ENCODE assay signal across 12 cellular contexts in the genomic region with DNA sequence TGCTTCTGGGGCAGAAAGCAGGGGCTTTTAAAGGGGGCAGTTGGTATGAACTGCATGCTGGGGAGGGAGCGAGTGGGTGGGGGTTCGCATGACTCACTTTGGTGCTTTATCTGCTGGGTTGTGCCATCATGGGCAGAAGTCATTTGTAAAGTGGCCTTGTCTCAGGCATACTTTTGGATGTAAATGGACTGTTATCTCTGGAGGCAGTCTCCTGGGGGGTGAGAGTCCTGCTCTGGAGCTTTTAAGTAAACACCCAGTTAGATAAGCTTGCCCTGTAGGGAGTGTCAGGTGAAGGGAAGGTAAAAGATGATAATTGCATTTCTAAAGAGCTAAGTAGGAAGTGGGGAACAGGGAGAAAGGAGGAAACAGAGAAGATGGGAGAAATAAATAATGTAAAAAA. TPM values are rescaled to one million over a fixed set of nuclear protein-coding genes. Genes with fewer than 3 reads are reported as not detected.
DNase-seq lines count a peak whose midpoint lies in the region; ATAC-seq and TF ChIP-seq lines count a peak whose summit lies in the region.
"Had no signal": no experiment of that assay in that cellular context is flagged by ENCODE, and none has a peak within 500 bp of the region (broad histone marks: within the 10 kb centered on the region; RNA-seq: fewer than 3 reads in every experiment).

No MANE protein-coding gene starts in this region.

- POLR2A ChIA-PET in SK-N-SH (lab: Yijun Ruan, JAX) (no interaction called here), HEK293 (lab: Yijun Ruan, JAX) (interaction anchor here (0.9 to 4.4 kb wide), 3 partner anchors 15 to 21 kb away, joined by 3 to 44 read pairs (median 16); a partner anchor contains a TSS)
- POLR2A ChIA-PET in activated naive CD8-positive, alpha-beta T cell treated with anti-CD3 and anti-CD28 coated beads, Interleukin-2, amount 10 ng/mL, durations not matched to agents 7 days and 5 days (lab: Charles Lee) = interaction anchor here (4.0 kb wide), 1 partner anchor 14 kb away, joined by 29 read pairs; a partner anchor contains a TSS

- DNase-seq in SK-N-SH = no peak
- DNase-seq in activated naive CD8-positive, alpha-beta T cell treated with anti-CD3 and anti-CD28 coated beads, Interleukin-2, amount 10 ng/mL, durations not matched to agents 7 days and 5 days = no peak
- peak; percentile 59 for DNase-seq in mucosa of gallbladder (ENCODE audit: low spot score)
- no peak for DNase-seq in iPS-NIHi11 (ENCODE audit: low spot score)
- DNase-seq in NOMO-1 treated with DMSO at 0.1 percent for 48 hours (lab: John Stamatoyannopoulos, UW; ENCODE audit: unreplicated experiment) = no peak
- no peak for DNase-seq in osteoblast (ENCODE audit: insufficient read length, low spot score, missing footprints)
- DNase-seq: DMS153, esophagus squamous epithelium had no signal

- TF ChIP-seq CTCF in SK-N-SH (IDR thresholded peaks at IDR 0.05) = no peak
- TF ChIP-seq CTCF in HEK293 (tag by site-specific recombination; IDR thresholded peaks at IDR 0.05) = no peak
- TF ChIP-seq CTCF in osteoblast (IDR thresholded peaks at IDR 0.05; ENCODE audit: extremely low read depth, low read depth, low read length) = no peak

- H3K4me1 Mint-ChIP-seq in activated naive CD8-positive, alpha-beta T cell treated with anti-CD3 and anti-CD28 coated beads, Interleukin-2, amount 10 ng/mL, durations not matched to agents 7 days and 5 days = peaks cover 36% of the 10 kb centered on the region

- 0 out of 2 replicates have a peak overlapping the region, but pooled peaks have one; percentile 96 for H2AFZ ChIP-seq in SK-N-SH (ENCODE audit: low read depth)
- H2AFZ ChIP-seq in osteoblast (ENCODE audit: low read length) = no peak overlapping the region

- H3K4me2 ChIP-seq in SK-N-SH (no peak overlapping the region), osteoblast (ENCODE audit: insufficient read depth, low read length) (no peak overlapping the region)

- peaks cover 23% of the 10 kb centered on the region for H3F3A ChIP-seq in SK-N-SH (replicated peaks; ENCODE audit: insufficient read depth)

- peaks cover 41% of the 10 kb centered on the region for H3K79me2 ChIP-seq in SK-N-SH (ENCODE audit: insufficient read depth)
- peaks cover 39% of the 10 kb centered on the region for H3K79me2 ChIP-seq in osteoblast (ENCODE audit: insufficient read depth, low read length)

- H3K9ac ChIP-seq in SK-N-SH = no peak overlapping the region

- H3K4me3 ChIP-seq in SK-N-SH (ENCODE audit: low read depth in 2 of 2, low read length in 1 of 2) (no peak overlapping the region), HEK293 (ENCODE audit: low read depth, low read length) (no peak overlapping the region), osteoblast (ENCODE audit: insufficient read depth, low read length) (no peak overlapping the region)
- H3K4me3 ChIP-seq: esophagus squamous epithelium, SK-N-MC had no signal

- no peak for ATAC-seq in SK-N-SH treated with all-trans-retinoic acid at 6 μM for 48 hours
- ATAC-seq in activated naive CD8-positive, alpha-beta T cell treated with anti-CD3 and anti-CD28 coated beads, Interleukin-2, amount 10 ng/mL, durations not matched to agents 7 days and 5 days (ENCODE audit: low read depth) = no peak

- H3K9me3 ChIP-seq in SK-N-SH (no peaks in the 10 kb centered on the region), HEK293 (ENCODE audit: control insufficient read depth, insufficient read depth, low read depth, low read length) (no peaks in the 10 kb centered on the region), osteoblast (ENCODE audit: low read depth, low read length) (no peaks in the 10 kb centered on the region)
- H3K9me3 ChIP-seq: esophagus squamous epithelium had no signal

- H3K4me3 Mint-ChIP-seq in activated naive CD8-positive, alpha-beta T cell treated with anti-CD3 and anti-CD28 coated beads, Interleukin-2, amount 10 ng/mL, durations not matched to agents 7 days and 5 days = peak overlapping the region; percentile 35

- H3K27me3 ChIP-seq in SK-N-SH (ENCODE audit: insufficient read depth) (no peaks in the 10 kb centered on the region), osteoblast (ENCODE audit: insufficient read depth, low read length) (no peaks in the 10 kb centered on the region)
- H3K27me3 ChIP-seq: esophagus squamous epithelium had no signal

- TF ChIP-seq EP300 in SK-N-SH (IDR thresholded peaks at IDR 0.05; ENCODE audit: borderline replicate concordance in 1 of 2, low read depth in 1 of 2, low read length in 1 of 2) = no peak

- no peak for TF ChIP-seq RAD21 in SK-N-SH (IDR thresholded peaks at IDR 0.05; ENCODE audit: low read length)

- H3K9me2 ChIP-seq in SK-N-SH = no peaks in the 10 kb centered on the region

- H3K36me3 Mint-ChIP-seq in activated naive CD8-positive, alpha-beta T cell treated with anti-CD3 and anti-CD28 coated beads, Interleukin-2, amount 10 ng/mL, durations not matched to agents 7 days and 5 days = peaks cover 11% of the 10 kb centered on the region

- 88% methylated on average over 2 of the region's 2 CpGs for WGBS in SK-N-SH (ENCODE audit: low lambda C conversion rate)

- CTCF ChIA-PET in SK-N-SH (lab: Yijun Ruan, JAX) (interaction anchor here (0.7 to 4.9 kb wide), 5 partner anchors 10 to 154 kb away, joined by 3 to 28 read pairs (median 5); no protein-coding TSS in a partner anchor), HEK293 (lab: Yijun Ruan, JAX) (interaction anchor here (0.6 to 1.9 kb wide), 5 partner anchors 22 to 368 kb away, joined by 3 to 6 read pairs (median 3); a partner anchor contains a TSS)

- H3K36me3 ChIP-seq in SK-N-SH (replicated peaks in 1 of 2; ENCODE audit: control insufficient read depth in 1 of 2, insufficient read depth in 2 of 2, low read length in 1 of 2) (peaks cover 8 to 15% of the 10 kb centered on the region in 2 experiments), HEK293 (ENCODE audit: control insufficient read depth in 2 of 2, insufficient read depth in 1 of 2, low read length in 2 of 2) (peaks cover 10 to 17% of the 10 kb centered on the region in 2 experiments), osteoblast (ENCODE audit: insufficient read depth, low read length) (peaks cover 17% of the 10 kb centered on the region)

- H3K27ac Mint-ChIP-seq in activated naive CD8-positive, alpha-beta T cell treated with anti-CD3 and anti-CD28 coated beads, Interleukin-2, amount 10 ng/mL, durations not matched to agents 7 days and 5 days = no peak overlapping the region

- H4K20me1 ChIP-seq in SK-N-SH (ENCODE audit: insufficient read depth) (peaks cover 11% of the 10 kb centered on the region), osteoblast (ENCODE audit: insufficient read depth, low read length) (peaks cover 15% of the 10 kb centered on the region)

- H3K27ac ChIP-seq in SK-N-SH (ENCODE audit: low read depth in 2 of 2, low read length in 1 of 2) (no peak overlapping the region), HEK293 (ENCODE audit: extremely low read depth, low read depth, low read length) (no peak overlapping the region; the same call in 1 of the 2 replicates), osteoblast (ENCODE audit: low read depth, low read length) (no peak overlapping the region)
- H3K27ac ChIP-seq: 22Rv1, esophagus squamous epithelium, SK-N-MC had no signal

- H3K27me3 Mint-ChIP-seq in activated naive CD8-positive, alpha-beta T cell treated with anti-CD3 and anti-CD28 coated beads, Interleukin-2, amount 10 ng/mL, durations not matched to agents 7 days and 5 days = peaks cover 15% of the 10 kb centered on the region

- H3K4me1 ChIP-seq in SK-N-SH (ENCODE audit: control insufficient read depth in 1 of 2, insufficient read depth in 2 of 2, low read depth in 1 of 2, low read length in 1 of 2) (peaks cover 8 to 17% of the 10 kb centered on the region in 2 experiments; a peak in 3 of 4 replicates), HEK293 (ENCODE audit: control insufficient read depth, insufficient read depth, low read length) (peaks cover 24% of the 10 kb centered on the region), osteoblast (ENCODE audit: insufficient read depth, low read length) (peaks cover 25% of the 10 kb centered on the region)

- no peaks in the 10 kb centered on the region for H3K9me3 Mint-ChIP-seq in activated naive CD8-positive, alpha-beta T cell treated with anti-CD3 and anti-CD28 coated beads, Interleukin-2, amount 10 ng/mL, durations not matched to agents 7 days and 5 days

TF ChIP-seq in SK-N-SH treated with all-trans-retinoic acid at 6 μM for 48 hours, 23 proteins besides CTCF, POLR2A, EP300 and RAD21 (continues in another document):
- TF ChIP-seq ZFP30 (CRISPR knock-in tag; IDR thresholded peaks at IDR 0.05) (no peak), RARB (CRISPR knock-in tag; IDR thresholded peaks at IDR 0.05) (no peak), TCF4 (CRISPR knock-in tag; IDR thresholded peaks at IDR 0.05; ENCODE audit: borderline replicate concordance) (no peak), TOX (CRISPR knock-in tag; IDR thresholded peaks at IDR 0.05; ENCODE audit: borderline replicate concordance) (no peak), ZNF565 (CRISPR knock-in tag; conservative IDR thresholded peaks at IDR 0.05; ENCODE audit: low read depth) (no peak)

RNA-seq across cellular contexts. Expression of a gene that starts 1.6 kb away (rescaled TPM):
- 114 and 126 TPM in 2 replicates for polyA plus RNA-seq in SK-N-SH (2012; rRNA removed)
- 145 and 188 TPM in 2 replicates for polyA plus RNA-seq in SK-N-SH (2012; cell fraction: cytosol; rRNA removed)
- polyA plus RNA-seq in SK-N-SH (2012; cell fraction: nucleus; rRNA removed) = 58.2 and 67.8 TPM in 2 replicates
- total RNA-seq in activated naive CD8-positive, alpha-beta T cell treated with anti-CD3 and anti-CD28 coated beads, Interleukin-2, amount 10 ng/mL, durations not matched to agents 7 days and 5 days = 10 to 100 TPM; 92.2 to 97.7 TPM
- total RNA-seq in mucosa of gallbladder = 95.0 TPM
- 149 and 177 TPM in 2 replicates for total RNA-seq in osteoblast

RNA-seq across cellular contexts. Expression of a gene that starts 15.9 kb away (rescaled TPM):
- 0.47 and 0.49 TPM in 2 replicates for polyA plus RNA-seq in SK-N-SH (2012; rRNA removed)
- 0.33 and 0.46 TPM in 2 replicates for polyA plus RNA-seq in SK-N-SH (2012; cell fraction: cytosol; rRNA removed)
- 0.58 and 0.73 TPM in 2 replicates for polyA plus RNA-seq in SK-N-SH (2012; cell fraction: nucleus; rRNA removed)
- 1 to 10 TPM; 1.4 TPM for total RNA-seq in activated naive CD8-positive, alpha-beta T cell treated with anti-CD3 and anti-CD28 coated beads, Interleukin-2, amount 10 ng/mL, durations not matched to agents 7 days and 5 days
- 17.2 TPM for total RNA-seq in mucosa of gallbladder
- total RNA-seq in osteoblast = 1.8 and 2.2 TPM in 2 replicates

RNA-seq across cellular contexts. Expression of a gene that starts 20.9 kb away (rescaled TPM):
- polyA plus RNA-seq in SK-N-SH (2012; rRNA removed) = 0.23 and 0.35 TPM in 2 replicates
- 0.28 and 0.37 TPM in 2 replicates for polyA plus RNA-seq in SK-N-SH (2012; cell fraction: cytosol; rRNA removed)
- polyA plus RNA-seq in SK-N-SH (2012; cell fraction: nucleus; rRNA removed) = 0.66 and 0.85 TPM in 2 replicates
- under 1 TPM in 1 of 2 experiments, not detected in 1; 0.25 TPM for total RNA-seq in activated naive CD8-positive, alpha-beta T cell treated with anti-CD3 and anti-CD28 coated beads, Interleukin-2, amount 10 ng/mL, durations not matched to agents 7 days and 5 days
- 1.9 TPM for total RNA-seq in mucosa of gallbladder
- 0.36 and 0.59 TPM in 2 replicates for total RNA-seq in osteoblast
